8 cellular contexts compared by ENCODE assay signal in the genomic region with DNA sequence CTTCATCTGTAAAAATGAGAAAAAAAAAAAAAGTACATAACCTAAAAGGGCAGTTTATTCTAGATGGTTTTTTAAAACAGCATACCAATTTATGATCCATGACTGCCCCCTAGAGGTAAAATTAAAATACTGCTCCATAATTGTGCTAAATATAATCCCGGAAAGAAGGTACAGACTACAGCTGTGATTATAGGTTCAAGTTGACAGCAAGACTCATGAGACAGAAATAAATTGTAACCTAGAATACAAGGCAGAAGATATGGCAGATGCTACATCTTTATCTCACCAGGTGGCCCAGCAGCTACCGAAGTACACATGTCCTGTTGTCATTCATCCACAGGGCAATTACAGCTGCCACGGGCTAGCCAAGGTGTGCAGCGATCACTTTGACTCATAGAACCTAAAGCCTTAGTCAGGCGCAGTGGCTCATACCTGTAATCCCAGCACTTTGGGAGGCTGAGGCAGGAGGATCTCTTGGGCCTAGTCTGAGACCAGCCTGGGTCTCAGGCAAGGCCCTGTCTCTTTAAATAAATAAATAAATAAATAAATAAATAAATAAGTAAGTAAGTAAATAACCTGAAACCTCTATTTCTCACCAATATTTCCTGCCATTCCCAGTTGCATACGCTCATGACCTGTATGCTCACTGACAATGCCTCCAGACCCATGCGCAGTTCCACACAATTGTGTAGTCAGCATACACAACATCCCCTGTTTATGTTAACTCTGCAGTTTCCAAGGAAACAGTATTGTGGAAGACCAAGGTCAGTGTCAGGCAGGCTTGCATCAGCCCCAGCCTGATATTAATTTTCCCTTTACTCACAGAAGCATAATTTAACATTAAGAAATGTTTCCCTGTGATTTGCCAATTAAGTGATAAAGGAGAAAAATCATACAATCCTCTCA. TPM values are rescaled to one million over a fixed set of nuclear protein-coding genes. Genes with fewer than 3 reads are reported as not detected.
A peak's percentile ranks its signal among the peaks of the same experiment; 100 is the strongest.
DNase-seq lines count a peak whose midpoint lies in the region; ATAC-seq, FAIRE-seq and TF ChIP-seq lines count a peak whose summit lies in the region.

No MANE protein-coding gene starts in this region.

- no peak for TF ChIP-seq POLR2A in HepG2 (IDR thresholded peaks at IDR 0.05; ENCODE audit: insufficient read depth in 1 of 2, low read depth in 2 of 2, low read length in 2 of 2)
- TF ChIP-seq POLR2A in vagina (IDR thresholded peaks at IDR 0.05), result no peak

- H3K36me3 ChIP-seq in HepG2 (replicated peaks in 1 of 2; ENCODE audit: control insufficient read depth in 1 of 2, insufficient read depth in 2 of 2, low read length in 2 of 2) (no peaks in the 10 kb centered on the region), vagina (no peaks in the 10 kb centered on the region)

- H2AFZ ChIP-seq in HepG2 (ENCODE audit: low read length), result no peak overlapping the region

- TF ChIP-seq RAD21 in HepG2 (CRISPR knock-in tag; IDR thresholded peaks at IDR 0.05), result no peak

- peak; percentile 99 for DNase-seq in DMS153 treated with DMSO at 0.1 percent for 48 hours (lab: John Stamatoyannopoulos, UW; ENCODE audit: unreplicated experiment)
- peak; percentile 78 for DNase-seq in KBM-7
- DNase-seq in NOMO-1 treated with dmso at 0.1 percent for 144 hours (lab: John Stamatoyannopoulos, UW; ENCODE audit: unreplicated experiment), result peak; percentile 13
- peak; percentile 87 for DNase-seq in cerebellar cortex (ENCODE audit: low spot score)
- peak; percentile 51 for DNase-seq in HepG2 (ENCODE audit: low spot score)
- peak in 1 of 2 donors; percentile 40 for DNase-seq in vagina (ENCODE audit: extremely low spot score in 2 of 2)

- H3K4me3 ChIP-seq in HepG2 (replicated peaks in 1 of 3; ENCODE audit: insufficient read depth in 1 of 3, low read depth in 2 of 3, low read length in 3 of 3) (no peak overlapping the region), vagina (no peak overlapping the region)

- POLR2A ChIA-PET in HepG2 (lab: Yijun Ruan, JAX), result no interaction called here

- peaks cover 0 to 7% of the 10 kb centered on the region in 2 experiments; a peak in 1 of 5 replicates for H3K27me3 ChIP-seq in HepG2 (ENCODE audit: control insufficient read depth in 1 of 2, insufficient read depth in 2 of 2, low read length in 2 of 2)
- H3K27me3 ChIP-seq in vagina, result no peaks in the 10 kb centered on the region

- peak; percentile 29; the same call in 1 of the 3 replicates for ATAC-seq in HepG2
- no peak for ATAC-seq in HG02852 (IDR thresholded peaks at IDR 0.05; ENCODE audit: unreplicated experiment)
- no peak for ATAC-seq in GM21576 (IDR thresholded peaks at IDR 0.05; ENCODE audit: unreplicated experiment)

- no peak overlapping the region for H3K27ac ChIP-seq in HepG2 (ENCODE audit: extremely low read length, insufficient read depth, low read length)
- H3K27ac ChIP-seq in vagina, result no peak overlapping the region

- H3K79me2 ChIP-seq in HepG2 (ENCODE audit: insufficient read depth, low read length), result no peaks in the 10 kb centered on the region

- FAIRE-seq in HepG2 (lab: Jason Lieb, UNC), result peak; percentile 72

- TF ChIP-seq EP300 in HepG2 (IDR thresholded peaks at IDR 0.05; ENCODE audit: low read depth in 2 of 2, low read length in 2 of 2), result no peak
- TF ChIP-seq EP300 in HepG2 (CRISPR knock-in tag; IDR thresholded peaks at IDR 0.05; ENCODE audit: borderline replicate concordance), result no peak

- no peaks in the 10 kb centered on the region for H3K4me1 ChIP-seq in HepG2 (ENCODE audit: insufficient read depth, low read length)
- no peaks in the 10 kb centered on the region for H3K4me1 ChIP-seq in vagina

- no peak overlapping the region for H3K9ac ChIP-seq in HepG2 (ENCODE audit: insufficient read depth, low read depth, low read length)

- in situ Hi-C loops in KBM-7 (cut with MboI; ENCODE audit: low pct_unique_long_range_greater_than_20kb, low sequenced_read_pairs) (no loop called here), HepG2 (cut with HindIII; ENCODE audit: extremely low pct_ligation_motif_present, low pct_unique_long_range_greater_than_20kb) (loop anchor here (10.0 kb wide), 1 partner anchor 116 kb away; no protein-coding TSS in a partner anchor)

- no TSS peak for BruUV-seq in HepG2 (replicated peaks; lab: Mats Ljungman, UMichigan)

- peak overlapping the region; percentile 27; the same call in 1 of the 2 replicates for H3K4me2 ChIP-seq in HepG2 (ENCODE audit: low read depth, low read length)

- intact Hi-C loops in HepG2 (cut with micrococcal nuclease; ENCODE audit: unreplicated experiment), result loop anchor here (5.0 kb wide), 1 partner anchor 48 kb away; the partner anchor contains the start of gene NT5C1A
- intact Hi-C loops in vagina (cut with DNase I), result no loop called here

- H4K20me1 ChIP-seq in HepG2 (ENCODE audit: insufficient read depth, low read length), result no peaks in the 10 kb centered on the region

- peak; percentile 64 for TF ChIP-seq CTCF in HepG2 (CRISPR knock-in tag; IDR thresholded peaks at IDR 0.05)
- TF ChIP-seq CTCF in vagina (IDR thresholded peaks at IDR 0.05), result peak in 2 of 3 experiments; percentile 56 to 78

- no peaks in the 10 kb centered on the region for H3K9me3 ChIP-seq in HepG2 (ENCODE audit: low read length)
- no peaks in the 10 kb centered on the region for H3K9me3 ChIP-seq in vagina

- CTCF ChIA-PET in HepG2 (lab: Yijun Ruan, JAX; ENCODE audit: low intra/inter-chr PET ratio, low total read pairs), result interaction anchor here (0.6 to 2.8 kb wide), 5 partner anchors 17 to 114 kb away, joined by 3 to 17 read pairs (median 8); partner anchors contain the start of gene NT5C1A

- WGBS in HepG2 (ENCODE audit: low lambda C conversion rate), result 19% methylated on average over 7 of the region's 7 CpGs

RNA-seq across cellular contexts. Expression of gene PPIE, which starts 18.3 kb away (rescaled TPM):
- total RNA-seq in HepG2 (2016; rRNA removed; fragmentation: Illumina TruSeq; extraction: Trizol), result 15.3 and 20.9 TPM in 2 replicates
- total RNA-seq in HepG2 (2016; cell fraction: cytosol; rRNA removed; fragmentation: Illumina TruSeq; extraction: Trizol; ENCODE audit: low read depth), result 3.8 and 4.1 TPM in 2 replicates
- 16.7 and 22.4 TPM in 2 replicates for total RNA-seq in HepG2 (2016; cell fraction: insoluble cytoplasmic fraction; rRNA removed; fragmentation: Illumina TruSeq; extraction: Trizol)
- total RNA-seq in HepG2 (2016; cell fraction: membrane; rRNA removed; fragmentation: Illumina TruSeq; extraction: Trizol), result 6.2 and 6.9 TPM in 2 replicates
- total RNA-seq in HepG2 (2016; cell fraction: nucleus; rRNA removed; fragmentation: Illumina TruSeq; extraction: Trizol), result 11.7 and 12.9 TPM in 2 replicates
- polyA plus RNA-seq in HepG2 (2011; rRNA removed), result 24.2 and 26.3 TPM in 2 replicates
- polyA plus RNA-seq in HepG2 (2011; cell fraction: cytosol; rRNA removed), result 30.4 and 32.8 TPM in 2 replicates
- polyA plus RNA-seq in HepG2 (2011; cell fraction: nucleus; rRNA removed), result 16.3 and 18.0 TPM in 2 replicates
- 14.9 and 16.1 TPM in 2 replicates for polyA plus RNA-seq in HepG2 (2012)
- 3.2 and 3.6 TPM in 2 replicates for polyA plus RNA-seq in HepG2 (2016; cell fraction: cytosol; fragmentation: Illumina TruSeq; extraction: Trizol; ENCODE audit: low read depth)
- 25.7 and 30.7 TPM in 2 replicates for polyA plus RNA-seq in HepG2 (2016; cell fraction: insoluble cytoplasmic fraction; fragmentation: Illumina TruSeq; extraction: Trizol; ENCODE audit: low read depth)
- 5.5 and 6.3 TPM in 2 replicates for polyA plus RNA-seq in HepG2 (2016; cell fraction: membrane; fragmentation: Illumina TruSeq; extraction: Trizol; ENCODE audit: low read depth)
- 14.6 and 17.0 TPM in 2 replicates for polyA plus RNA-seq in HepG2 (2016; cell fraction: nucleus; fragmentation: Illumina TruSeq; extraction: Trizol; ENCODE audit: insufficient read depth, low read depth)
- polyA minus RNA-seq in HepG2 (2011; rRNA and poly(A)+ RNA removed; ENCODE audit: low replicate concordance), result 12.2 and 26.4 TPM in 2 replicates
- polyA minus RNA-seq in HepG2 (2011; cell fraction: cytosol; rRNA and poly(A)+ RNA removed), result 4.8 and 5.6 TPM in 2 replicates
- 15.5 and 15.9 TPM in 2 replicates for polyA minus RNA-seq in HepG2 (2011; cell fraction: nucleus; rRNA and poly(A)+ RNA removed)
- 32.4 TPM for total RNA-seq in vagina

RNA-seq across cellular contexts. Expression of gene HPCAL4, which starts 29.1 kb away (rescaled TPM):
- total RNA-seq in HepG2 (2016; rRNA removed; fragmentation: Illumina TruSeq; extraction: Trizol), result not detected in 2 replicates
- total RNA-seq in HepG2 (2016; cell fraction: cytosol; rRNA removed; fragmentation: Illumina TruSeq; extraction: Trizol; ENCODE audit: low read depth), result not detected in 2 replicates
- total RNA-seq in HepG2 (2016; cell fraction: insoluble cytoplasmic fraction; rRNA removed; fragmentation: Illumina TruSeq; extraction: Trizol), result not detected in 2 replicates
- not detected in 2 replicates for total RNA-seq in HepG2 (2016; cell fraction: membrane; rRNA removed; fragmentation: Illumina TruSeq; extraction: Trizol)
- not detected in 2 replicates for total RNA-seq in HepG2 (2016; cell fraction: nucleus; rRNA removed; fragmentation: Illumina TruSeq; extraction: Trizol)
- polyA plus RNA-seq in HepG2 (2011; rRNA removed), result not detected in 2 replicates
- not detected in 2 replicates for polyA plus RNA-seq in HepG2 (2011; cell fraction: cytosol; rRNA removed)
- polyA plus RNA-seq in HepG2 (2011; cell fraction: nucleus; rRNA removed), result not detected in 2 replicates
- not detected in 2 replicates for polyA plus RNA-seq in HepG2 (2012)
- not detected in 2 replicates for polyA plus RNA-seq in HepG2 (2016; cell fraction: cytosol; fragmentation: Illumina TruSeq; extraction: Trizol; ENCODE audit: low read depth)
- not detected in 2 replicates for polyA plus RNA-seq in HepG2 (2016; cell fraction: insoluble cytoplasmic fraction; fragmentation: Illumina TruSeq; extraction: Trizol; ENCODE audit: low read depth)
- polyA plus RNA-seq in HepG2 (2016; cell fraction: membrane; fragmentation: Illumina TruSeq; extraction: Trizol; ENCODE audit: low read depth), result not detected in 2 replicates
- polyA plus RNA-seq in HepG2 (2016; cell fraction: nucleus; fragmentation: Illumina TruSeq; extraction: Trizol; ENCODE audit: insufficient read depth, low read depth), result not detected in 2 replicates
- 0.23 TPM in 1 of 2 replicates, not detected in the other for polyA minus RNA-seq in HepG2 (2011; rRNA and poly(A)+ RNA removed; ENCODE audit: low replicate concordance)
- not detected in 2 replicates for polyA minus RNA-seq in HepG2 (2011; cell fraction: cytosol; rRNA and poly(A)+ RNA removed)
- not detected in 2 replicates for polyA minus RNA-seq in HepG2 (2011; cell fraction: nucleus; rRNA and poly(A)+ RNA removed)
- 0.49 TPM for total RNA-seq in vagina

RNA-seq across cellular contexts. Expression of gene NT5C1A, which starts 48.4 kb away (rescaled TPM):
- not detected in 2 replicates for total RNA-seq in HepG2 (2016; rRNA removed; fragmentation: Illumina TruSeq; extraction: Trizol)
- not detected in 2 replicates for total RNA-seq in HepG2 (2016; cell fraction: cytosol; rRNA removed; fragmentation: Illumina TruSeq; extraction: Trizol; ENCODE audit: low read depth)
- not detected in 2 replicates for total RNA-seq in HepG2 (2016; cell fraction: insoluble cytoplasmic fraction; rRNA removed; fragmentation: Illumina TruSeq; extraction: Trizol)
- total RNA-seq in HepG2 (2016; cell fraction: membrane; rRNA removed; fragmentation: Illumina TruSeq; extraction: Trizol), result not detected in 2 replicates
- total RNA-seq in HepG2 (2016; cell fraction: nucleus; rRNA removed; fragmentation: Illumina TruSeq; extraction: Trizol), result not detected in 2 replicates
- polyA plus RNA-seq in HepG2 (2011; rRNA removed), result not detected in 2 replicates
- not detected in 2 replicates for polyA plus RNA-seq in HepG2 (2011; cell fraction: cytosol; rRNA removed)
- not detected in 2 replicates for polyA plus RNA-seq in HepG2 (2011; cell fraction: nucleus; rRNA removed)
- polyA plus RNA-seq in HepG2 (2012), result not detected in 2 replicates
- polyA plus RNA-seq in HepG2 (2016; cell fraction: cytosol; fragmentation: Illumina TruSeq; extraction: Trizol; ENCODE audit: low read depth), result not detected in 2 replicates
- not detected in 2 replicates for polyA plus RNA-seq in HepG2 (2016; cell fraction: insoluble cytoplasmic fraction; fragmentation: Illumina TruSeq; extraction: Trizol; ENCODE audit: low read depth)
- polyA plus RNA-seq in HepG2 (2016; cell fraction: membrane; fragmentation: Illumina TruSeq; extraction: Trizol; ENCODE audit: low read depth), result not detected in 2 replicates
- not detected in 2 replicates for polyA plus RNA-seq in HepG2 (2016; cell fraction: nucleus; fragmentation: Illumina TruSeq; extraction: Trizol; ENCODE audit: insufficient read depth, low read depth)
- polyA minus RNA-seq in HepG2 (2011; rRNA and poly(A)+ RNA removed; ENCODE audit: low replicate concordance), result not detected in 2 replicates
- not detected in 2 replicates for polyA minus RNA-seq in HepG2 (2011; cell fraction: cytosol; rRNA and poly(A)+ RNA removed)
- not detected in 2 replicates for polyA minus RNA-seq in HepG2 (2011; cell fraction: nucleus; rRNA and poly(A)+ RNA removed)
- not detected for total RNA-seq in vagina

RNA-seq across cellular contexts. Expression of gene OXCT2, which starts 50.8 kb away (rescaled TPM):
- total RNA-seq in HepG2 (2016; rRNA removed; fragmentation: Illumina TruSeq; extraction: Trizol) (0.33 TPM in 1 of 2 replicates, not detected in the other), vagina (not detected)
- not detected in 2 replicates for total RNA-seq in HepG2 (2016; cell fraction: cytosol; rRNA removed; fragmentation: Illumina TruSeq; extraction: Trizol; ENCODE audit: low read depth)
- 0.43 TPM in 1 of 2 replicates, not detected in the other for total RNA-seq in HepG2 (2016; cell fraction: insoluble cytoplasmic fraction; rRNA removed; fragmentation: Illumina TruSeq; extraction: Trizol)
- total RNA-seq in HepG2 (2016; cell fraction: membrane; rRNA removed; fragmentation: Illumina TruSeq; extraction: Trizol), result 0.12 and 0.17 TPM in 2 replicates
- total RNA-seq in HepG2 (2016; cell fraction: nucleus; rRNA removed; fragmentation: Illumina TruSeq; extraction: Trizol), result 0.22 and 0.34 TPM in 2 replicates
- polyA plus RNA-seq in HepG2 (2011; rRNA removed), result 0.21 and 0.26 TPM in 2 replicates
- polyA plus RNA-seq in HepG2 (2011; cell fraction: cytosol; rRNA removed), result 0.18 and 0.31 TPM in 2 replicates
- 1.2 and 1.7 TPM in 2 replicates for polyA plus RNA-seq in HepG2 (2011; cell fraction: nucleus; rRNA removed)
- polyA plus RNA-seq in HepG2 (2012), result 0.25 TPM in 2 replicates
- polyA plus RNA-seq in HepG2 (2016; cell fraction: cytosol; fragmentation: Illumina TruSeq; extraction: Trizol; ENCODE audit: low read depth), result not detected in 2 replicates
- polyA plus RNA-seq in HepG2 (2016; cell fraction: insoluble cytoplasmic fraction; fragmentation: Illumina TruSeq; extraction: Trizol; ENCODE audit: low read depth), result 0.29 TPM in 1 of 2 replicates, not detected in the other
- polyA plus RNA-seq in HepG2 (2016; cell fraction: membrane; fragmentation: Illumina TruSeq; extraction: Trizol; ENCODE audit: low read depth), result not detected in 2 replicates
- 0.93 and 1.2 TPM in 2 replicates for polyA plus RNA-seq in HepG2 (2016; cell fraction: nucleus; fragmentation: Illumina TruSeq; extraction: Trizol; ENCODE audit: insufficient read depth, low read depth)
- 0.22 and 1.3 TPM in 2 replicates for polyA minus RNA-seq in HepG2 (2011; rRNA and poly(A)+ RNA removed; ENCODE audit: low replicate concordance)
- 0.30 TPM in 1 of 2 replicates, not detected in the other for polyA minus RNA-seq in HepG2 (2011; cell fraction: cytosol; rRNA and poly(A)+ RNA removed)
- polyA minus RNA-seq in HepG2 (2011; cell fraction: nucleus; rRNA and poly(A)+ RNA removed), result 0.64 and 0.99 TPM in 2 replicates
